Comparison of ENCODE assay signal across 13 cellular contexts in the genomic region with DNA sequence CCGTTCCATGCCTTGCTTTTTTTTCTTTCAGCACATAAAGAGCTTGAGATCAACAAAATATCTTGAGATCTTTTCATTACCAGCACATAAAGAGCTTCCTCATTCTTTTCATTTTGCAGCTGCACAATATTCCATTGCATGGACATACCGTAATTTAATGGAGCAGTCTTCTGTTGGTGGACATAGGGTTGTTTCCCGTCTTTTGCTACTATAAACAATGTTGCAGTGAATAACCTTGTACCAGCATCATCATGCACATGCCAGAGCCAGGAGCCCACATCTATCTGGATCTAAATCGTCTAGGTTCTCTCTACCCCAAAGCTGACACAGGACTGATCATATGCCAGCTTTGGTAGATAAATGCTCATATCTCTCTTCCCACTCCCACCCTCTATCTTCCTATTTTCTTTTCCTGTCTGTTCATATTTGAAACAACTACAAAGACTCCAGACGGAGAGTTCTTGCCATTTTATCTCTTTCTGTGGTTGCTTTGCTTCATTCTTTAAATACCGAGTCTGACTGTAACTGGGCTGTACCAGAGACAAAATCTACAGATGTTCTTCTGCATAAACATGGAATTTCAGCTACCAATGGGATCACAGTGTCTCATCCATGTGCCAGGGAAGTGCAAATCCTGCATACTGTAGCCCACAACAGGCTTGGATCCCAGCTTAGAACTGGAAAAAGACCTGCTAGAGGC. TPM values are rescaled to one million over a fixed set of nuclear protein-coding genes. Genes with fewer than 3 reads are reported as not detected.
DNase-seq lines count a peak whose midpoint lies in the region; ATAC-seq and TF ChIP-seq lines count a peak whose summit lies in the region.
"Had no signal": no experiment of that assay in that cellular context is flagged by ENCODE, and none has a peak within 500 bp of the region (broad histone marks: within the 10 kb centered on the region; RNA-seq: fewer than 3 reads in every experiment).

No MANE protein-coding gene starts in this region.

- H3K27me3 Mint-ChIP-seq in effector memory CD8-positive, alpha-beta T cell, result no peaks in the 10 kb centered on the region

- H3K36me3 Mint-ChIP-seq in effector memory CD8-positive, alpha-beta T cell (ENCODE audit: insufficient read depth), result no peaks in the 10 kb centered on the region

- H4K20me1 ChIP-seq in OCI-LY7 (ENCODE audit: insufficient read depth, low read length), result no peaks in the 10 kb centered on the region
- no peaks in the 10 kb centered on the region for H4K20me1 ChIP-seq in osteoblast (ENCODE audit: insufficient read depth, low read length)

- H3K4me3 Mint-ChIP-seq in effector memory CD8-positive, alpha-beta T cell, result peak overlapping the region in 1 of 2 donors; percentile 10

- TF ChIP-seq CTCF in OCI-LY7 (conservative IDR thresholded peaks at IDR 0.05; ENCODE audit: low read length) (no peak), osteoblast (IDR thresholded peaks at IDR 0.05; ENCODE audit: extremely low read depth, low read depth, low read length) (no peak)

- H2AFZ ChIP-seq in OCI-LY7 (ENCODE audit: low read length) (peak overlapping the region; percentile 23; the same call in 1 of the 2 replicates), osteoblast (ENCODE audit: low read length) (no peak overlapping the region)

- POLR2A ChIA-PET in OCI-LY7 (lab: Charles Lee), result interaction anchor here (0.6 to 9.8 kb wide), 5 partner anchors 44 to 98 kb away, joined by 3 to 109 read pairs (median 4); no protein-coding TSS in a partner anchor

- H3K9me3 ChIP-seq in OCI-LY7 (ENCODE audit: low read length), result no peaks in the 10 kb centered on the region
- H3K9me3 ChIP-seq in osteoblast (ENCODE audit: low read depth, low read length), result no peaks in the 10 kb centered on the region
- H3K9me3 ChIP-seq: suprapubic skin had no signal

- H3K4me3 ChIP-seq in OCI-LY7 (ENCODE audit: low read depth, low read length, poor library complexity, severe bottlenecking) (no peak overlapping the region), osteoblast (ENCODE audit: insufficient read depth, low read length) (no peak overlapping the region)
- H3K4me3 ChIP-seq: suprapubic skin had no signal

- peak; percentile 60 for DNase-seq in Daoy (ENCODE audit: low read depth)
- DNase-seq in OCI-LY7 (ENCODE audit: low spot score), result no peak
- peak; percentile 66 for DNase-seq in fibroblast of gingiva (ENCODE audit: low read depth)
- DNase-seq in osteoblast (ENCODE audit: insufficient read length, low spot score, missing footprints), result peak; percentile 92
- DNase-seq in effector memory CD8-positive, alpha-beta T cell, result no peak
- DNase-seq in SIG-M5 (lab: John Stamatoyannopoulos, UW), result no peak
- DNase-seq: DMS79, hypothalamus, MM.1S, NCI-H82 had no signal

- H3K27ac Mint-ChIP-seq in effector memory CD8-positive, alpha-beta T cell, result no peak overlapping the region

- no peak for ATAC-seq in effector memory CD8-positive, alpha-beta T cell (replicated peaks)
- no peak for ATAC-seq in HG03108 (IDR thresholded peaks at IDR 0.05; ENCODE audit: unreplicated experiment)
- ATAC-seq in HG03025 (IDR thresholded peaks at IDR 0.05; ENCODE audit: low FRiP score, unreplicated experiment), result no peak

- no peak overlapping the region for H3K27ac ChIP-seq in OCI-LY7 (ENCODE audit: low read depth, low read length, poor library complexity, severe bottlenecking)
- peak overlapping the region; percentile 46 for H3K27ac ChIP-seq in osteoblast (ENCODE audit: low read depth, low read length)
- H3K27ac ChIP-seq: suprapubic skin had no signal

- peaks cover 25 to 31% of the 10 kb centered on the region in 2 donors for H3K4me1 Mint-ChIP-seq in effector memory CD8-positive, alpha-beta T cell (ENCODE audit: low read depth in 2 of 2)

- intact Hi-C loops in OCI-LY7 (cut with micrococcal nuclease; ENCODE audit: unreplicated experiment), result no loop called here

- no peaks in the 10 kb centered on the region for H3K9me2 ChIP-seq in OCI-LY7 (ENCODE audit: insufficient read depth, low read length)

- H3K27me3 ChIP-seq in osteoblast (ENCODE audit: insufficient read depth, low read length), result no peaks in the 10 kb centered on the region
- H3K27me3 ChIP-seq: suprapubic skin had no signal

- peaks cover 58% of the 10 kb centered on the region for H3K4me1 ChIP-seq in OCI-LY7 (ENCODE audit: insufficient read depth, low read length, poor library complexity, severe bottlenecking)
- peaks cover 42% of the 10 kb centered on the region for H3K4me1 ChIP-seq in osteoblast (ENCODE audit: insufficient read depth, low read length)

- H3K4me2 ChIP-seq in OCI-LY7 (ENCODE audit: low read length) (no peak overlapping the region), osteoblast (ENCODE audit: insufficient read depth, low read length) (peak overlapping the region; percentile 37)

- H3K36me3 ChIP-seq in OCI-LY7 (ENCODE audit: insufficient read depth, low read length), result no peaks in the 10 kb centered on the region
- H3K36me3 ChIP-seq in osteoblast (ENCODE audit: insufficient read depth, low read length), result no peaks in the 10 kb centered on the region
- H3K36me3 ChIP-seq: suprapubic skin had no signal

- H3K9me3 Mint-ChIP-seq in effector memory CD8-positive, alpha-beta T cell, result no peaks in the 10 kb centered on the region

- no TSS peak for BruUV-seq in OCI-LY7 (replicated peaks; lab: Mats Ljungman, UMichigan)

- H3K79me2 ChIP-seq in OCI-LY7 (ENCODE audit: insufficient read depth, low read depth, low read length) (peaks cover 2% of the 10 kb centered on the region; the same call in 1 of the 2 replicates), osteoblast (ENCODE audit: insufficient read depth, low read length) (no peaks in the 10 kb centered on the region)

- CTCF ChIA-PET in OCI-LY7 (lab: Charles Lee; ENCODE audit: unreplicated experiment), result no interaction called here

RNA-seq across cellular contexts. Expression of gene AKAP13, which starts 47.1 kb away (rescaled TPM):
- total RNA-seq in Daoy (2014; rRNA removed; shearing (Covaris generic)), result 9.9 and 18.5 TPM in 2 replicates
- total RNA-seq in OCI-LY7 (2014; rRNA removed; shearing (Covaris generic)), result 124 and 140 TPM in 2 replicates
- total RNA-seq in OCI-LY7 (2022) (250 and 261 TPM in 2 replicates), osteoblast (77.1 and 80.7 TPM in 2 replicates)

Comparison
In these comparisons a context has a peak if more than half of its experiments do, and no peak if none do; other contexts are left out.
1. DNase-seq: peak in Daoy (single experiment), fibroblast of gingiva (single experiment) and osteoblast (single experiment); none in OCI-LY7 (single experiment), effector memory CD8-positive, alpha-beta T cell (0 of 3) and SIG-M5 (single experiment).